In the genomic region with DNA sequence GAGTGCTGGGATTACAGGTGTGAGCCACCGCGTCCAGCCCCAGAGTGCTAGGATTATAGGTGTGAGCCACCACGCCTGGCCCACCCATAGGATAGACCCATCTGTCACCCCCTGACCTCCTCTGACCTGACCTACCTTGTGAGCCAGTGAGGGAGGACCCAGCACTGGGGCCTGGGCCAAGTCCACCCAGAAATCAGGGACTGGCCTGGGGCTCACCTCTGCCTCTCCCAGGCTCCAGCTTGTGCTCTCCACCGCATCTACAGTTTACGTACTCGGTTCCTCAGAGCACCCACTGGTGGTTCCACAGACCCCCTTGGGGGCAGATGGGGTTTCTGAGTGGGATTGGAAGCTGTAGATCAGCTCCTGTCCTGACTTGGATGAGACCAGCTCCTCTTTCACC, we compare ENCODE assay signal across 20 cellular contexts. TPM values are rescaled to one million over a fixed set of nuclear protein-coding genes. Genes with fewer than 3 reads are reported as not detected.
DNase-seq lines count a peak whose midpoint lies in the region; ATAC-seq and TF ChIP-seq lines count a peak whose summit lies in the region.
"Had no signal": no experiment of that assay in that cellular context is flagged by ENCODE, and none has a peak within 500 bp of the region (broad histone marks: within the 10 kb centered on the region; RNA-seq: fewer than 3 reads in every experiment).

No MANE protein-coding gene starts in this region.

- CTCF ChIA-PET in mammary epithelial cell (lab: Charles Lee; ENCODE audit: low non-redundant PET), result interaction anchor here (0.6 kb wide), 1 partner anchor 53 kb away, joined by 3 read pairs; no protein-coding TSS in a partner anchor

- H3K36me3 ChIP-seq in SK-N-MC (ENCODE audit: insufficient read depth, low read length) (peaks cover 50% of the 10 kb centered on the region), spleen (no peaks in the 10 kb centered on the region), mammary epithelial cell (ENCODE audit: insufficient read depth, low read length) (no peaks in the 10 kb centered on the region)

- H3K4me1 ChIP-seq in spleen, result peaks cover 0 to 14% (median 6%) of the 10 kb centered on the region in 6 donors
- H3K4me1 ChIP-seq in mammary epithelial cell (ENCODE audit: insufficient read depth, low read length), result peaks cover 9% of the 10 kb centered on the region

- no peak for TF ChIP-seq POLR2A in spleen (IDR thresholded peaks at IDR 0.05)

- H3K9me3 Mint-ChIP-seq in activated T-cell treated with anti-CD3 and anti-CD28 coated beads, Interleukin-2, amount 50 U/mL, for 24 hours, result no peaks in the 10 kb centered on the region
- H3K9me3 Mint-ChIP-seq in activated T-cell treated with anti-CD3 and anti-CD28 coated beads, Interleukin-2, amount 50 U/mL, for 72 hours, result no peaks in the 10 kb centered on the region
- no peaks in the 10 kb centered on the region for H3K9me3 Mint-ChIP-seq in nephron progenitor cell
- H3K9me3 Mint-ChIP-seq: CD4-positive, alpha-beta T cell had no signal

- no peak for ATAC-seq in activated T-cell treated with anti-CD3 and anti-CD28 coated beads, Interleukin-2, amount 50 U/mL, for 72 hours (replicated peaks in 1 of 2)
- no peak for ATAC-seq in GM18907 (IDR thresholded peaks at IDR 0.05; ENCODE audit: unreplicated experiment)

- H3K9me3 ChIP-seq in SK-N-MC (ENCODE audit: low read depth, low read length) (no peaks in the 10 kb centered on the region), spleen (no peaks in the 10 kb centered on the region), mammary epithelial cell (replicated peaks; ENCODE audit: insufficient read depth, low read length) (no peaks in the 10 kb centered on the region)

- H2AFZ ChIP-seq in mammary epithelial cell (ENCODE audit: low read depth, low read length), result no peak overlapping the region

- H3K27ac Mint-ChIP-seq in activated T-cell treated with anti-CD3 and anti-CD28 coated beads, Interleukin-2, amount 50 U/mL, for 24 hours, result peak overlapping the region; percentile 40
- no peak overlapping the region for H3K27ac Mint-ChIP-seq in activated T-cell treated with anti-CD3 and anti-CD28 coated beads, Interleukin-2, amount 50 U/mL, for 72 hours
- peak overlapping the region; percentile 93 for H3K27ac Mint-ChIP-seq in nephron progenitor cell
- H3K27ac Mint-ChIP-seq: CD4-positive, alpha-beta T cell had no signal

- peaks cover 9% of the 10 kb centered on the region for H3K4me1 Mint-ChIP-seq in activated T-cell treated with anti-CD3 and anti-CD28 coated beads, Interleukin-2, amount 50 U/mL, for 24 hours (ENCODE audit: low read depth)
- H3K4me1 Mint-ChIP-seq in activated T-cell treated with anti-CD3 and anti-CD28 coated beads, Interleukin-2, amount 50 U/mL, for 72 hours (ENCODE audit: low read depth), result peaks cover 7% of the 10 kb centered on the region
- peaks cover 22% of the 10 kb centered on the region for H3K4me1 Mint-ChIP-seq in nephron progenitor cell

- peaks cover 83% of the 10 kb centered on the region for H3K36me3 Mint-ChIP-seq in activated T-cell treated with anti-CD3 and anti-CD28 coated beads, Interleukin-2, amount 50 U/mL, for 24 hours (ENCODE audit: low read depth)
- peaks cover 0 to 2% of the 10 kb centered on the region in 2 donors for H3K36me3 Mint-ChIP-seq in activated T-cell treated with anti-CD3 and anti-CD28 coated beads, Interleukin-2, amount 50 U/mL, for 72 hours (ENCODE audit: insufficient read depth in 2 of 2)
- H3K36me3 Mint-ChIP-seq in nephron progenitor cell (ENCODE audit: low read depth), result peaks cover 28% of the 10 kb centered on the region

- 92 to 96% (median 94%) methylated on average over 6 of the region's 6 CpGs for WGBS in spleen, 5 donors
- WGBS in mammary epithelial cell (ENCODE audit: low coverage, missing lambda C conversion rate), result 89% methylated on average over 4 of the region's 6 CpGs

- H4K20me1 ChIP-seq in mammary epithelial cell (ENCODE audit: insufficient read depth, low read length), result no peaks in the 10 kb centered on the region

- in situ Hi-C loops in mammary epithelial cell (cut with MboI; ENCODE audit: low sequenced_read_pairs in 2 of 2), result no loop called here

- no TSS peak for BruUV-seq in mammary epithelial cell (replicated peaks; lab: Mats Ljungman, UMichigan)

- no peaks in the 10 kb centered on the region for H3K79me2 ChIP-seq in mammary epithelial cell (ENCODE audit: insufficient read depth, low read length)

- TF ChIP-seq CTCF in nephron progenitor cell (IDR thresholded peaks at IDR 0.05) (no peak), spleen (IDR thresholded peaks at IDR 0.05 in 8 of 11, conservative IDR thresholded peaks at IDR 0.05 in 3 of 11) (no peak), mammary epithelial cell (conservative IDR thresholded peaks at IDR 0.05 in 1 of 2, IDR thresholded peaks at IDR 0.05 in 1 of 2; ENCODE audit: extremely low read depth in 1 of 2, insufficient read depth in 1 of 2, low read depth in 1 of 2, low read length in 2 of 2) (no peak)

- H3K27me3 Mint-ChIP-seq in activated T-cell treated with anti-CD3 and anti-CD28 coated beads, Interleukin-2, amount 50 U/mL, for 24 hours, result no peaks in the 10 kb centered on the region
- H3K27me3 Mint-ChIP-seq in activated T-cell treated with anti-CD3 and anti-CD28 coated beads, Interleukin-2, amount 50 U/mL, for 72 hours (ENCODE audit: low read depth), result no peaks in the 10 kb centered on the region
- H3K27me3 Mint-ChIP-seq in nephron progenitor cell (ENCODE audit: low read depth, poor library complexity), result no peaks in the 10 kb centered on the region
- H3K27me3 Mint-ChIP-seq: CD4-positive, alpha-beta T cell had no signal

- H3K4me3 Mint-ChIP-seq in activated T-cell treated with anti-CD3 and anti-CD28 coated beads, Interleukin-2, amount 50 U/mL, for 24 hours, result no peak overlapping the region
- no peak overlapping the region for H3K4me3 Mint-ChIP-seq in activated T-cell treated with anti-CD3 and anti-CD28 coated beads, Interleukin-2, amount 50 U/mL, for 72 hours
- no peak overlapping the region for H3K4me3 Mint-ChIP-seq in nephron progenitor cell
- H3K4me3 Mint-ChIP-seq: CD4-positive, alpha-beta T cell had no signal

- intact Hi-C loops in spleen (cut with DNase I; ENCODE audit: low total_unique reads), result no loop called here
- intact Hi-C loops in mammary epithelial cell (cut with micrococcal nuclease), result no loop called here

- 0 out of 2 replicates have a peak overlapping the region, but pooled peaks have one; percentile 3 for H3K27ac ChIP-seq in SK-N-MC
- H3K27ac ChIP-seq in spleen, result no peak overlapping the region
- no peak overlapping the region for H3K27ac ChIP-seq in mammary epithelial cell (ENCODE audit: insufficient read depth, low read depth, low read length)
- H3K27ac ChIP-seq: KMS-11 had no signal

- no peak overlapping the region for H3K4me2 ChIP-seq in mammary epithelial cell (ENCODE audit: insufficient read depth, low read depth, low read length)
- H3K4me2 ChIP-seq: KMS-11 had no signal

- no peak for DNase-seq in activated T-cell treated with anti-CD3 and anti-CD28 coated beads, Interleukin-2, amount 50 U/mL, for 24 hours
- no peak for DNase-seq in activated T-cell treated with anti-CD3 and anti-CD28 coated beads, Interleukin-2, amount 50 U/mL, for 72 hours
- DNase-seq in SK-N-MC (ENCODE audit: low read depth, low spot score), result no peak
- no peak for DNase-seq in nephron progenitor cell
- DNase-seq in spleen, result peak; percentile 45
- DNase-seq in mammary epithelial cell, result no peak
- no peak for DNase-seq in SW 1271 (lab: John Stamatoyannopoulos, UW)
- DNase-seq: 8988T; CD4-positive, alpha-beta T cell; DMS53; EL; HCEC 1CT; NCI-H1436 treated with DMSO at 0.1 percent for 48 hours; NCI-H2029; NCI-H345; NCI-H524 treated with DMSO at 0.1 percent for 48 hours; SIG-M5 had no signal

- no peaks in the 10 kb centered on the region for H3K27me3 ChIP-seq in spleen (replicated peaks in 1 of 7)
- no peaks in the 10 kb centered on the region for H3K27me3 ChIP-seq in mammary epithelial cell (ENCODE audit: insufficient read depth, low read length)

- H3K4me3 ChIP-seq in SK-N-MC (no peak overlapping the region), spleen (no peak overlapping the region), mammary epithelial cell (replicated peaks in 1 of 3; ENCODE audit: insufficient read depth in 1 of 3, low read depth in 2 of 3, low read length in 3 of 3) (no peak overlapping the region)

- dilution Hi-C loops in mammary epithelial cell (cut with HindIII; ENCODE audit: low sequenced_read_pairs), result no loop called here

- H3K9ac ChIP-seq in SK-N-MC (ENCODE audit: insufficient read length), result no peak overlapping the region
- no peak overlapping the region for H3K9ac ChIP-seq in mammary epithelial cell (ENCODE audit: insufficient read depth, low read length)
- H3K9ac ChIP-seq: KMS-11 had no signal

RNA-seq across cellular contexts. Expression of a gene that starts 6.4 kb away (rescaled TPM):
- 1 to 10 TPM; 3.3 to 3.6 TPM for total RNA-seq in activated T-cell treated with anti-CD3 and anti-CD28 coated beads, Interleukin-2, amount 50 U/mL, for 72 hours
- total RNA-seq in spleen (1 to 10 TPM; 1.9 to 5.0 (median 4.0) TPM), mammary epithelial cell (1 to 10 TPM; 3.2 to 5.9 TPM)
- polyA plus RNA-seq in spleen (1 to 10 TPM; 4.8 to 8.4 (median 7.4) TPM), mammary epithelial cell (5.2 TPM)
- polyA minus RNA-seq in mammary epithelial cell, result 4.5 TPM

RNA-seq across cellular contexts. Expression of a gene that starts 17.7 kb away (rescaled TPM):
- 1 to 10 TPM; 6.3 to 8.3 TPM for total RNA-seq in activated T-cell treated with anti-CD3 and anti-CD28 coated beads, Interleukin-2, amount 50 U/mL, for 72 hours
- total RNA-seq in spleen (10 to 100 TPM in 5 of 7 donors, 1 to 10 TPM in 2; 6.3 to 23.4 (median 13.9) TPM), mammary epithelial cell (10 to 100 TPM; 10.1 to 15.5 TPM)
- polyA plus RNA-seq in spleen (1 to 10 TPM; 4.3 to 8.9 (median 8.7) TPM), mammary epithelial cell (11.0 TPM)
- 3.0 TPM for polyA minus RNA-seq in mammary epithelial cell

RNA-seq across cellular contexts. Expression of a gene that starts 20.3 kb away (rescaled TPM):
- 10 to 100 TPM; 41.4 to 46.4 TPM for total RNA-seq in activated T-cell treated with anti-CD3 and anti-CD28 coated beads, Interleukin-2, amount 50 U/mL, for 72 hours
- 10 to 100 TPM; 32.3 to 52.5 (median 37.2) TPM for total RNA-seq in spleen
- 10 to 100 TPM; 61.6 to 90.6 (median 83.0) TPM for polyA plus RNA-seq in spleen
- 10 to 100 TPM; 56.3 to 69.4 TPM for total RNA-seq in mammary epithelial cell
- polyA plus RNA-seq in mammary epithelial cell, result 75.0 TPM
- 32.9 TPM for polyA minus RNA-seq in mammary epithelial cell

RNA-seq across cellular contexts. Expression of a gene that starts 28.9 kb away (rescaled TPM):
- 1 to 10 TPM; 1.8 to 2.8 TPM for total RNA-seq in activated T-cell treated with anti-CD3 and anti-CD28 coated beads, Interleukin-2, amount 50 U/mL, for 72 hours
- 10 to 100 TPM in 1 of 7 donors, 1 to 10 TPM in 6; 5.7 to 10.9 (median 8.9) TPM for total RNA-seq in spleen
- 1 to 10 TPM; 2.3 to 7.8 (median 7.0) TPM for polyA plus RNA-seq in spleen
- total RNA-seq in mammary epithelial cell, result 10 to 100 TPM; 28.5 to 75.6 TPM
- 22.4 TPM for polyA plus RNA-seq in mammary epithelial cell
- 25.0 TPM for polyA minus RNA-seq in mammary epithelial cell

RNA-seq across cellular contexts. Expression of a gene that starts 48.3 kb away (rescaled TPM):
- total RNA-seq in activated T-cell treated with anti-CD3 and anti-CD28 coated beads, Interleukin-2, amount 50 U/mL, for 72 hours, result 1 to 10 TPM; 3.0 to 3.9 TPM
- total RNA-seq in spleen (10 to 100 TPM in 2 of 7 donors, 1 to 10 TPM in 5; 4.7 to 15.7 (median 6.5) TPM), mammary epithelial cell (under 1 TPM in 1 of 2 donors, not detected in 1; 0.67 TPM)
- polyA plus RNA-seq in spleen (1 to 10 TPM; 1.7 to 2.7 (median 2.0) TPM), mammary epithelial cell (not detected)
- polyA minus RNA-seq in mammary epithelial cell, result not detected
- total RNA-seq: RPMI7951 had no signal
